1 cellular context compared by ENCODE assay signal in the genomic region with DNA sequence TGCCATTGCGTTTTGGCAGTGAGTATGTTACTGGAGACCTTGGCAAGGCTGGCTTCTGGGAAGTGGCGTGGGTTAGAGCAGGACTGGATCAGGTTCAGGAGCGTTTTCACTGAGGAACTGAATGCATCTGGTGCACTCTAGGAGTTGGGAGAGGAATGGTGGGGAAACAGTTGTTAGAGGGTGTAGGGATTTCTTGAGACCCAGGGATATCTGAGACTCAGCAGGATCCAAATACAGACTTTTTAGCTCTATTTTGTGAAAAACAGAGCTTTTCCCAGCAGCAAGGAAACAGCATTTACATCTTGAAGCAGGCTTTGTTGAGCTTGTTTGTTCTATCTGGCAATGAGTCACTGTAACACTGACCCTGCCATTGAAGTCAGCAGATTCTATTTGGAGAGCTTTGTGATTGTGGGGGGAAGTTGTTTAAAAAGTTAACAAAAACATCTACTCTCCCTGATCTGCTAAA.
TF ChIP-seq lines count a peak whose summit lies in the region.

No MANE protein-coding gene starts in this region.

TF ChIP-seq in HepG2, 621 proteins besides CTCF, POLR2A, EP300 and RAD21 (continued from another document and continues in another):
- TF ChIP-seq, protein P1, sequence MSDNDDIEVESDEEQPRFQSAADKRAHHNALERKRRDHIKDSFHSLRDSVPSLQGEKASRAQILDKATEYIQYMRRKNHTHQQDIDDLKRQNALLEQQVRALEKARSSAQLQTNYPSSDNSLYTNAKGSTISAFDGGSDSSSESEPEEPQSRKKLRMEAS (IDR thresholded peaks at IDR 0.05) = no peak
- TF ChIP-seq NFKBIZ (CRISPR knock-in tag; IDR thresholded peaks at IDR 0.05) (0 out of 2 replicates have a peak, but pooled peaks have one; percentile 31), AGO1 (IDR thresholded peaks at IDR 0.05; ENCODE audit: low read depth, low read length, poor library complexity, severe bottlenecking) (no peak), JARID2 (CRISPR knock-in tag; IDR thresholded peaks at IDR 0.05; ENCODE audit: insufficient replicate concordance) (no peak), CEBPB (IDR thresholded peaks at IDR 0.05; ENCODE audit: borderline replicate concordance, low read depth, low read length) (no peak), BRD4 (CRISPR knock-in tag; IDR thresholded peaks at IDR 0.05) (no peak), ZNF292 (CRISPR knock-in tag; IDR thresholded peaks at IDR 0.05; ENCODE audit: borderline replicate concordance, low read depth) (peak; percentile 83), ZSCAN30 (CRISPR knock-in tag; IDR thresholded peaks at IDR 0.05) (no peak), ZNF430 (CRISPR knock-in tag; IDR thresholded peaks at IDR 0.05) (no peak), KDM5A (IDR thresholded peaks at IDR 0.05; ENCODE audit: borderline replicate concordance, low read length) (no peak), HOMEZ (CRISPR knock-in tag; IDR thresholded peaks at IDR 0.05; ENCODE audit: low read depth) (0 out of 2 replicates have a peak, but pooled peaks have one; percentile 28), ZNF503 (CRISPR knock-in tag; IDR thresholded peaks at IDR 0.05) (no peak), ZNF296 (CRISPR knock-in tag; conservative IDR thresholded peaks at IDR 0.05) (no peak), TCF7 (IDR thresholded peaks at IDR 0.05; ENCODE audit: low read depth) (peak; percentile 86), ZNF274 (CRISPR knock-in tag; IDR thresholded peaks at IDR 0.05) (no peak), ZNF776 (CRISPR knock-in tag; IDR thresholded peaks at IDR 0.05) (no peak), CREM (IDR thresholded peaks at IDR 0.05) (peak; percentile 55; the same call in 1 of the 2 replicates), CREM (CRISPR knock-in tag; IDR thresholded peaks at IDR 0.05) (no peak), ATM (IDR thresholded peaks at IDR 0.05; ENCODE audit: borderline replicate concordance) (no peak), RELA (CRISPR knock-in tag; IDR thresholded peaks at IDR 0.05) (no peak), SOX5 (CRISPR knock-in tag; IDR thresholded peaks at IDR 0.05; ENCODE audit: borderline replicate concordance) (peak; percentile 81; the same call in 1 of the 2 replicates), MXI1 (IDR thresholded peaks at IDR 0.05; ENCODE audit: borderline replicate concordance, low read depth, low read length) (no peak), HES4 (CRISPR knock-in tag; IDR thresholded peaks at IDR 0.05; ENCODE audit: borderline replicate concordance) (no peak), HMG20B (CRISPR knock-in tag; conservative IDR thresholded peaks at IDR 0.05) (0 out of 2 replicates have a peak, but pooled peaks have one; percentile 19), KIAA2018 (CRISPR knock-in tag; IDR thresholded peaks at IDR 0.05; ENCODE audit: borderline replicate concordance) (no peak), ZNF460 (CRISPR knock-in tag; IDR thresholded peaks at IDR 0.05; ENCODE audit: borderline replicate concordance) (no peak), PLRG1 (conservative IDR thresholded peaks at IDR 0.05) (no peak), NFE2L2 (IDR thresholded peaks at IDR 0.05; ENCODE audit: low read length) (no peak), ZXDC (CRISPR knock-in tag; IDR thresholded peaks at IDR 0.05) (no peak), KDM1A (CRISPR knock-in tag; IDR thresholded peaks at IDR 0.05) (no peak), SIX4 (CRISPR knock-in tag; IDR thresholded peaks at IDR 0.05) (no peak), DDIT3 (CRISPR knock-in tag; IDR thresholded peaks at IDR 0.05) (no peak), YEATS4 (CRISPR knock-in tag; IDR thresholded peaks at IDR 0.05; ENCODE audit: borderline replicate concordance) (no peak), ZNF747 (CRISPR knock-in tag; IDR thresholded peaks at IDR 0.05; ENCODE audit: borderline replicate concordance) (no peak), ZNF792 (CRISPR knock-in tag; IDR thresholded peaks at IDR 0.05) (0 out of 2 replicates have a peak, but pooled peaks have one; percentile 35), ZGPAT (CRISPR knock-in tag; IDR thresholded peaks at IDR 0.05) (peak; percentile 55; the same call in 1 of the 2 replicates), RXRB (CRISPR knock-in tag; IDR thresholded peaks at IDR 0.05; ENCODE audit: borderline replicate concordance) (peak; percentile 17; the same call in 1 of the 2 replicates), SMARCE1 (IDR thresholded peaks at IDR 0.05; ENCODE audit: borderline replicate concordance) (no peak), PCBP2 (optimal IDR thresholded peaks at IDR 0.05; ENCODE audit: low read depth, low read length, poor library complexity, severe bottlenecking) (no peak)
- TF ChIP-seq, protein P2, sequence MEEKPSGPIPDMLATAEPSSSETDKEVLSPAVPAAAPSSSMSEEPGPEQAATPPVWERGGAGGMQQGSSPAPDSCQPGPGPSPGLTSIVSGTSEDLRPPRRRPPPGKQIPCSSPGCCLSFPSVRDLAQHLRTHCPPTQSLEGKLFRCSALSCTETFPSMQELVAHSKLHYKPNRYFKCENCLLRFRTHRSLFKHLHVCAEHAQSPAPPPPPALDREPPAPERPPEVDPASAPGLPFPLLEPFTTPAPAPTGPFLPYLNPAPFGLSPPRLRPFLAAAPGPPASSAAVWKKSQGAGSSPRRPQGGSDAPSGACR (CRISPR knock-in tag; IDR thresholded peaks at IDR 0.05) = no peak
- TF ChIP-seq, protein P3, sequence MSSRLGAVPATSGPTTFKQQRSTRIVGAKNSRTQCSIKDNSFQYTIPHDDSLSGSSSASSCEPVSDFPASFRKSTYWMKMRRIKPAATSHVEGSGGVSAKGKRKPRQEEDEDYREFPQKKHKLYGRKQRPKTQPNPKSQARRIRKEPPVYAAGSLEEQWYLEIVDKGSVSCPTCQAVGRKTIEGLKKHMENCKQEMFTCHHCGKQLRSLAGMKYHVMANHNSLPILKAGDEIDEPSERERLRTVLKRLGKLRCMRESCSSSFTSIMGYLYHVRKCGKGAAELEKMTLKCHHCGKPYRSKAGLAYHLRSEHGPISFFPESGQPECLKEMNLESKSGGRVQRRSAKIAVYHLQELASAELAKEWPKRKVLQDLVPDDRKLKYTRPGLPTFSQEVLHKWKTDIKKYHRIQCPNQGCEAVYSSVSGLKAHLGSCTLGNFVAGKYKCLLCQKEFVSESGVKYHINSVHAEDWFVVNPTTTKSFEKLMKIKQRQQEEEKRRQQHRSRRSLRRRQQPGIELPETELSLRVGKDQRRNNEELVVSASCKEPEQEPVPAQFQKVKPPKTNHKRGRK (CRISPR knock-in tag; IDR thresholded peaks at IDR 0.05) = no peak
